8 cellular contexts compared by ENCODE assay signal in the genomic region with DNA sequence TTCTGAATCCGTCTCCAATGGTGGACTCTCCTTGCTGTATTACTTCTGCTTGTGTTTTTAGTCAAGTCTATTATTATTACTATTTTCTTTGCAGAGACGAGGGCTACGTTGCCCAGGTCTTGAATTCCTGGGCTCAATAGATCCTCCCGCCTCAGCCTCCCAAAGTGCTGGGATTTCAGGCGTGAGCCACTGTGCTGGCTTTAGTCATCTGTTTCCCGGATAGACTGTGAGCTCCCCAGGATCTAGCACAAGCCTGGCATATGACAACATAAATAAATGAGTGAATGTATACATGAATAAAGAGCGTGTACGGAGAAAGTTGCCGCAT. TPM values are rescaled to one million over a fixed set of nuclear protein-coding genes. Genes with fewer than 3 reads are reported as not detected.
DNase-seq lines count a peak whose midpoint lies in the region; ATAC-seq and TF ChIP-seq lines count a peak whose summit lies in the region.

No MANE protein-coding gene starts in this region.

- H4K5ac ChIP-seq in IMR-90 (ENCODE audit: low read depth, low read length) = peak overlapping the region; percentile 48

- BruUV-seq in IMR-90 (replicated peaks; lab: Mats Ljungman, UMichigan) = no TSS peak

- no peaks in the 10 kb centered on the region for H3K9me3 Mint-ChIP-seq in neural crest cell

- H3K9me3 ChIP-seq in IMR-90 (ENCODE audit: control insufficient read depth, insufficient read depth, low read length) (no peaks in the 10 kb centered on the region), duodenal mucosa (ENCODE audit: control insufficient read depth in 1 of 2, low read length in 2 of 2) (no peaks in the 10 kb centered on the region)

- DNase-seq in IMR-90 (no peak), neural crest cell (ENCODE audit: low read depth, low spot score) (no peak), NCI-H82 treated with DMSO at 0.1 percent for 48 hours (lab: John Stamatoyannopoulos, UW; ENCODE audit: unreplicated experiment) (no peak), NCI-H1092 (lab: John Stamatoyannopoulos, UW) (no peak), NCI-H526 (lab: John Stamatoyannopoulos, UW) (no peak), T1000 (lab: John Stamatoyannopoulos, UW) (no peak)

- H3K36me3 ChIP-seq in IMR-90 (ENCODE audit: control insufficient read depth, insufficient read depth, low read length) (no peaks in the 10 kb centered on the region), duodenal mucosa (ENCODE audit: control insufficient read depth in 1 of 2, insufficient read depth in 2 of 2, low read length in 2 of 2) (no peaks in the 10 kb centered on the region)

- no peak overlapping the region; the same call in 1 of the 2 replicates for H2AK5ac ChIP-seq in IMR-90 (ENCODE audit: low read depth, low read length)

- H3K79me1 ChIP-seq in IMR-90 (ENCODE audit: low read depth in 1 of 2, low read length in 2 of 2) = peaks cover 3 to 21% of the 10 kb centered on the region in 2 experiments

- POLR2A ChIA-PET in IMR-90 (lab: Charles Lee; ENCODE audit: unreplicated experiment) = no interaction called here

- H3K27me3 ChIP-seq in IMR-90 (ENCODE audit: control insufficient read depth, insufficient read depth, low read length) (no peaks in the 10 kb centered on the region), duodenal mucosa (ENCODE audit: control insufficient read depth in 1 of 2, insufficient read depth in 2 of 2, low read length in 2 of 2) (no peaks in the 10 kb centered on the region)

- H3K36me3 Mint-ChIP-seq in neural crest cell (ENCODE audit: low read depth) = no peaks in the 10 kb centered on the region

- H2BK20ac ChIP-seq in IMR-90 (ENCODE audit: low read depth, low read length) = peak overlapping the region; percentile 53; the same call in 1 of the 2 replicates

- H3K14ac ChIP-seq in IMR-90 (replicated peaks; ENCODE audit: low read depth, low read length) = peak overlapping the region; percentile 83

- peak overlapping the region; percentile 27 for H2BK5ac ChIP-seq in IMR-90 (ENCODE audit: low read depth, low read length, poor library complexity, severe bottlenecking)

- H3K18ac ChIP-seq in IMR-90 (ENCODE audit: low read depth, low read length) = no peak overlapping the region

- peak overlapping the region; percentile 61; the same call in 1 of the 2 replicates for H2BK120ac ChIP-seq in IMR-90 (ENCODE audit: low read depth, low read length)

- ATAC-seq in GM18867 (IDR thresholded peaks at IDR 0.05; ENCODE audit: unreplicated experiment) (peak; percentile 4), IMR-90 (ENCODE audit: low read depth) (peak; percentile 56)

- peak overlapping the region; percentile 86 for H3K4ac ChIP-seq in IMR-90 (ENCODE audit: low read depth, low read length)

- H3K27ac ChIP-seq in IMR-90 (ENCODE audit: insufficient read depth, low read length) (peak overlapping the region; percentile 6; the same call in 1 of the 2 replicates), duodenal mucosa (ENCODE audit: low read depth, low read length) (no peak overlapping the region)

- 0 out of 2 replicates have a peak overlapping the region, but pooled peaks have one; percentile 68 for H3K56ac ChIP-seq in IMR-90 (ENCODE audit: extremely low read depth, insufficient read depth, low read length)

- H3K4me3 ChIP-seq in IMR-90 (ENCODE audit: insufficient read depth, low read depth, low read length) = peak overlapping the region; percentile 96
- H3K4me3 ChIP-seq in duodenal mucosa (ENCODE audit: low read depth in 1 of 2, low read length in 2 of 2) = peak overlapping the region; percentile 98 to 99

- WGBS in IMR-90 (ENCODE audit: extremely low coverage in 2 of 2, insufficient read length in 1 of 2), 2 experiments = no CpG with 5 or more reads among the region's 9 CpGs

- H4K20me1 ChIP-seq in IMR-90 (ENCODE audit: insufficient read depth, low read length) = peaks cover 22% of the 10 kb centered on the region

- no peak for TF ChIP-seq CTCF in IMR-90 (conservative IDR thresholded peaks at IDR 0.05; ENCODE audit: low read depth, low read length)
- TF ChIP-seq CTCF in neural crest cell (conservative IDR thresholded peaks at IDR 0.05) = no peak

- CTCF ChIA-PET in IMR-90 (lab: Yijun Ruan, JAX) = interaction anchor here (0.6 to 1.5 kb wide), 3 partner anchors 9 to 47 kb away, joined by 3 to 8 read pairs (median 3); a partner anchor contains a TSS

- H3K27ac Mint-ChIP-seq in neural crest cell (ENCODE audit: unreplicated experiment) = peak overlapping the region; percentile 4

- peak overlapping the region; percentile 93 for H3K4me2 ChIP-seq in IMR-90 (ENCODE audit: low read depth, low read length)

- H3K4me1 ChIP-seq in IMR-90 (ENCODE audit: control insufficient read depth, insufficient read depth, low read length) = no peaks in the 10 kb centered on the region
- H3K4me1 ChIP-seq in duodenal mucosa (ENCODE audit: control insufficient read depth in 1 of 2, insufficient read depth in 2 of 2, low read length in 2 of 2) = peaks cover 14 to 16% of the 10 kb centered on the region in 2 donors

- H3K9me1 ChIP-seq in IMR-90 (ENCODE audit: insufficient read depth, low read length) = no peaks in the 10 kb centered on the region

- peaks cover 33% of the 10 kb centered on the region for H3K4me1 Mint-ChIP-seq in neural crest cell

- peak overlapping the region; percentile 29 to 96 for H4K8ac ChIP-seq in IMR-90 (ENCODE audit: low read depth in 2 of 2, low read length in 2 of 2)

- dilution Hi-C loops in IMR-90 (cut with HindIII; ENCODE audit: low sequenced_read_pairs, unreplicated experiment) = no loop called here

- peak overlapping the region; percentile 47 for H3K9ac ChIP-seq in IMR-90 (ENCODE audit: low read depth, low read length)
- H3K9ac ChIP-seq in duodenal mucosa (ENCODE audit: low read depth in 1 of 2, low read length in 2 of 2) = peak overlapping the region; percentile 76 to 90

- TF ChIP-seq RAD21 in IMR-90 (IDR thresholded peaks at IDR 0.05; ENCODE audit: low read length) = no peak

- H3K27me3 Mint-ChIP-seq in neural crest cell (ENCODE audit: low read depth) = no peaks in the 10 kb centered on the region

- H3K23ac ChIP-seq in IMR-90 (ENCODE audit: low read depth, low read length) = peak overlapping the region; percentile 87; the same call in 1 of the 2 replicates

- peak overlapping the region; percentile 99 for H2AFZ ChIP-seq in IMR-90 (replicated peaks; ENCODE audit: low read length, poor library complexity)

- peak overlapping the region; percentile 99 for H3K4me3 Mint-ChIP-seq in neural crest cell

- in situ Hi-C loops in IMR-90 (cut with MboI; ENCODE audit: low sequenced_read_pairs) = no loop called here

- peak overlapping the region; percentile 55; the same call in 1 of the 3 replicates for H2BK15ac ChIP-seq in IMR-90 (ENCODE audit: low read depth, low read length)

- intact Hi-C loops in IMR-90 (cut with micrococcal nuclease) = no loop called here

- TF ChIP-seq POLR2A in IMR-90 (IDR thresholded peaks at IDR 0.05; ENCODE audit: low read depth, low read length) = no peak

- H4K91ac ChIP-seq in IMR-90 (ENCODE audit: insufficient read depth, low read depth, low read length) = peak overlapping the region; percentile 74

- peak overlapping the region; percentile 59 for H2AK9ac ChIP-seq in IMR-90 (replicated peaks; ENCODE audit: low read depth, low read length, poor library complexity)

TF ChIP-seq in IMR-90, 13 proteins besides CTCF, POLR2A, EP300 and RAD21:
- TF ChIP-seq SMC3 (IDR thresholded peaks at IDR 0.05; ENCODE audit: low read depth, low read length) (no peak), RCOR1 (IDR thresholded peaks at IDR 0.05; ENCODE audit: insufficient replicate concordance, low read length) (peak; percentile 6)

RNA-seq across cellular contexts. Expression of a gene that starts 0.4 kb away (rescaled TPM):
- total RNA-seq in IMR-90 (2012; rRNA removed) (26.0 and 31.9 TPM in 2 replicates), neural crest cell (74.7 and 78.5 TPM in 2 replicates)
- 19.3 and 22.5 TPM in 2 replicates for polyA plus RNA-seq in IMR-90 (2012; rRNA removed)
- polyA plus RNA-seq in IMR-90 (2012; cell fraction: cytosol; rRNA removed) = 4.0 and 5.7 TPM in 2 replicates
- 7.2 and 40.2 TPM in 2 replicates for polyA plus RNA-seq in IMR-90 (2012; cell fraction: nucleus; rRNA removed; ENCODE audit: low replicate concordance)

RNA-seq across cellular contexts. Expression of a gene that starts 19.8 kb away (rescaled TPM):
- 13.1 and 24.7 TPM in 2 replicates for total RNA-seq in IMR-90 (2012; rRNA removed)
- polyA plus RNA-seq in IMR-90 (2012; rRNA removed) = 10.6 and 11.9 TPM in 2 replicates
- polyA plus RNA-seq in IMR-90 (2012; cell fraction: cytosol; rRNA removed) = 10.2 and 12.7 TPM in 2 replicates
- polyA plus RNA-seq in IMR-90 (2012; cell fraction: nucleus; rRNA removed; ENCODE audit: low replicate concordance) = 2.8 and 5.9 TPM in 2 replicates
- total RNA-seq in neural crest cell = 43.4 and 43.8 TPM in 2 replicates
